8 cellular contexts compared by ENCODE assay signal in genomic region chr17:47066841-47067682, GRCh38.
DNase-seq lines count a peak whose midpoint lies in the region; ATAC-seq, FAIRE-seq and TF ChIP-seq lines count a peak whose summit lies in the region.

No MANE protein-coding gene starts in this region.

- peak; percentile 74 for DNase-seq in COLO668 (lab: John Stamatoyannopoulos, UW; ENCODE audit: unreplicated experiment)
- peak; percentile 89 to 90 for DNase-seq in Kasumi-1 (lab: John Stamatoyannopoulos, UW)
- peak; percentile 81 for DNase-seq in RCC 7860 (ENCODE audit: low spot score)
- peak; percentile 60 for DNase-seq in activated T-helper 1 cell treated with Interleukin-2 at 50 U/mL for 16 hours (ENCODE audit: low read depth)
- DNase-seq in fibroblast of lung (ENCODE audit: low read depth in 2 of 2), result peak; percentile 92 to 94
- DNase-seq in naive B cell, result peak; percentile 79
- peak; percentile 40 to 79 for DNase-seq in stimulated activated CD8-positive, alpha-beta memory T cell treated with anti-CD3 and anti-CD28 coated beads, Interleukin-7, amount 100 ng/mL, for 48 hours (ENCODE audit: extremely low read depth in 1 of 2, low read depth in 1 of 2)

- H3K36me3 ChIP-seq in fibroblast of lung (ENCODE audit: control insufficient read depth, insufficient read depth, low read length), result no peaks in the 10 kb centered on the region

- peak; percentile 17 to 20 for TF ChIP-seq CTCF in fibroblast of lung (conservative IDR thresholded peaks at IDR 0.05 in 1 of 2, IDR thresholded peaks at IDR 0.05 in 1 of 2; ENCODE audit: low read depth in 1 of 2, low read length in 2 of 2)

- H3K27ac ChIP-seq in fibroblast of lung (ENCODE audit: insufficient read depth, low read length), result peak overlapping the region; percentile 95

- H3K4me2 ChIP-seq in fibroblast of lung (ENCODE audit: extremely low read depth, insufficient read depth, low read length), result peak overlapping the region; percentile 44

- peak overlapping the region; percentile 87 to 98 (median 95) for H3K4me3 Mint-ChIP-seq in naive B cell

- H3K79me2 ChIP-seq in fibroblast of lung (ENCODE audit: control insufficient read depth, insufficient read depth, low read length), result no peaks in the 10 kb centered on the region

- H3K9me3 ChIP-seq in fibroblast of lung (ENCODE audit: control insufficient read depth, insufficient read depth, low read depth, low read length), result no peaks in the 10 kb centered on the region

- H2AFZ ChIP-seq in fibroblast of lung (ENCODE audit: low read length), result peak overlapping the region; percentile 90

- H3K9me3 Mint-ChIP-seq in naive B cell, result peaks cover 0 to 7% (median 0%) of the 10 kb centered on the region in 7 donors

- H3K27me3 ChIP-seq in fibroblast of lung (ENCODE audit: control insufficient read depth, insufficient read depth, low read length), result no peaks in the 10 kb centered on the region

- H3K27ac Mint-ChIP-seq in naive B cell, result peak overlapping the region; percentile 91 to 97 (median 94)

- H3K9ac ChIP-seq in fibroblast of lung (ENCODE audit: insufficient read depth, low read length), result peak overlapping the region; percentile 96

- no peaks in the 10 kb centered on the region for H4K20me1 ChIP-seq in fibroblast of lung (ENCODE audit: control insufficient read depth, extremely low read depth, insufficient read depth, low read length)

- H3K36me3 Mint-ChIP-seq in naive B cell, result no peaks in the 10 kb centered on the region

- FAIRE-seq in RCC 7860 (lab: Jason Lieb, UNC), result no peak

- peaks cover 16 to 42% (median 41%) of the 10 kb centered on the region in 3 donors for H3K4me1 Mint-ChIP-seq in naive B cell

- ATAC-seq in GM21526 (IDR thresholded peaks at IDR 0.05; ENCODE audit: low FRiP score, unreplicated experiment) (peak; percentile 58), naive B cell (ENCODE audit: low read depth in 2 of 2) (peak; percentile 98)

- H3K27me3 Mint-ChIP-seq in naive B cell, result no peaks in the 10 kb centered on the region

- peaks cover 3% of the 10 kb centered on the region for H3K4me1 ChIP-seq in fibroblast of lung (ENCODE audit: control insufficient read depth, extremely low read depth, insufficient read depth, low read length)

- H3K4me3 ChIP-seq in fibroblast of lung (replicated peaks in 1 of 4; ENCODE audit: control extremely low read depth in 1 of 4, insufficient read depth in 1 of 4, low read depth in 3 of 4, low read length in 4 of 4), result peak overlapping the region; percentile 73 to 85 (median 80)

Comparison
In these comparisons a context has a peak if more than half of its experiments do, and no peak if none do; other contexts are left out.
1. Peak in every context shown above with its lines: DNase-seq, ATAC-seq, H3K4me3 ChIP-seq and H3K27ac ChIP-seq.